ENCODE assay signal across 17 cellular contexts in the genomic region with DNA sequence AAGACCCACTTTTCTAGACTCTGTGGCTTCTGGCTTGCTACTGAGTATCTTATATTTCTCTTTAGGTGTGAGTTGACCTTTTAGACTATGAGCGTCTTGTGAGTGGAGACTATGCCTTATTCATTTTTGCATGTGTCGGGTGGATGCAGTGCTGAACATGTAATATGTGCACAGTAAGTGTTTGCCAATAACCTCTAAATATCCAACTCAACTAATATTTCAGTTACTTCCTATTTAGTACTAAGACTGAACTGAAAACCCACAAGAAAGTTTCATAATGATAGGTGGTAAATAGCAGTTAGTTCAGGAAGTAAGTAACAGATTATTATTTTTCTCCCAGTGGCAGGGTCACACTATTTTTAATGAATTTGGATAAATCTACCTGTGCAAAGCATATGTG.
DNase-seq lines count a peak whose midpoint lies in the region; ATAC-seq and TF ChIP-seq lines count a peak whose summit lies in the region.
"Had no signal": no experiment of that assay in that cellular context is flagged by ENCODE, and none has a peak within 500 bp of the region (broad histone marks: within the 10 kb centered on the region; RNA-seq: fewer than 3 reads in every experiment).

No MANE protein-coding gene starts in this region.

- DNase-seq in activated CD8-positive, alpha-beta memory T cell treated with anti-CD3 and anti-CD28 coated beads, Interleukin-2, amount 10 ng/mL, durations not matched to agents 7 days and 5 days = no peak
- no peak for DNase-seq in activated CD8-positive, alpha-beta memory T cell treated with anti-CD3 and anti-CD28 coated beads, Interleukin-2, amount 50 U/mL, for 4 hours
- DNase-seq in MV-4-11 (lab: John Stamatoyannopoulos, UW) (peak; percentile 76), foreskin keratinocyte (no peak), NCI-H1930 (lab: John Stamatoyannopoulos, UW) (no peak), Peyer's patch (no peak)
- DNase-seq in stimulated activated CD4-positive, alpha-beta T cell treated with anti-CD3 and anti-CD28 coated beads, Interleukin-1b, Interleukin-23, amount 100 ng/mL, for 48 hours = no peak
- DNase-seq: activated CD4-positive, alpha-beta memory T cell treated with anti-CD3 and anti-CD28 coated beads for 36 hours; activated naive CD8-positive, alpha-beta T cell treated with anti-CD3 and anti-CD28 coated beads, Interleukin-2, amount 10 ng/mL, durations not matched to agents 7 days and 5 days; colonic mucosa; DMS53; kidney; stimulated activated naive CD4-positive, alpha-beta T cell had no signal

- no peaks in the 10 kb centered on the region for H3K9me3 ChIP-seq in Peyer's patch
- H3K9me3 ChIP-seq: colonic mucosa had no signal

- TF ChIP-seq POLR2A in Peyer's patch (IDR thresholded peaks at IDR 0.05) = no peak

- peak; percentile 42 for ATAC-seq in activated CD8-positive, alpha-beta memory T cell treated with anti-CD3 and anti-CD28 coated beads, Interleukin-2, amount 10 ng/mL, durations not matched to agents 7 days and 5 days
- ATAC-seq in HG02938 (IDR thresholded peaks at IDR 0.05; ENCODE audit: unreplicated experiment) = peak; percentile 86
- no peak for ATAC-seq in foreskin keratinocyte

- H3K27me3 ChIP-seq in foreskin keratinocyte = peaks cover 14% of the 10 kb centered on the region
- no peaks in the 10 kb centered on the region for H3K27me3 ChIP-seq in Peyer's patch
- H3K27me3 ChIP-seq: colonic mucosa, neural progenitor cell had no signal

- H3K4me1 ChIP-seq in foreskin keratinocyte (no peaks in the 10 kb centered on the region), Peyer's patch (no peaks in the 10 kb centered on the region)
- H3K4me1 ChIP-seq: colonic mucosa had no signal

- no peak overlapping the region for H3K4me3 Mint-ChIP-seq in activated CD8-positive, alpha-beta memory T cell treated with anti-CD3 and anti-CD28 coated beads, Interleukin-2, amount 10 ng/mL, durations not matched to agents 7 days and 5 days
- H3K4me3 Mint-ChIP-seq: activated CD4-positive, alpha-beta memory T cell treated with anti-CD3 and anti-CD28 coated beads for 36 hours; activated naive CD8-positive, alpha-beta T cell treated with anti-CD3 and anti-CD28 coated beads, Interleukin-2, amount 10 ng/mL, durations not matched to agents 7 days and 5 days; neural progenitor cell had no signal

- no peaks in the 10 kb centered on the region for H3K36me3 ChIP-seq in Peyer's patch
- H3K36me3 ChIP-seq: colonic mucosa, neural progenitor cell had no signal

- H3K27ac ChIP-seq in foreskin keratinocyte = no peak overlapping the region
- no peak overlapping the region for H3K27ac ChIP-seq in Peyer's patch
- H3K27ac ChIP-seq: 22Rv1, colonic mucosa, neural progenitor cell, SK-N-MC had no signal

- peaks cover 48% of the 10 kb centered on the region for H3K27me3 Mint-ChIP-seq in activated CD8-positive, alpha-beta memory T cell treated with anti-CD3 and anti-CD28 coated beads, Interleukin-2, amount 10 ng/mL, durations not matched to agents 7 days and 5 days
- H3K27me3 Mint-ChIP-seq: activated CD4-positive, alpha-beta memory T cell treated with anti-CD3 and anti-CD28 coated beads for 36 hours had no signal

- H3K9me3 Mint-ChIP-seq in activated CD8-positive, alpha-beta memory T cell treated with anti-CD3 and anti-CD28 coated beads, Interleukin-2, amount 10 ng/mL, durations not matched to agents 7 days and 5 days (ENCODE audit: low read depth) = peaks cover 3% of the 10 kb centered on the region

- TF ChIP-seq CTCF in foreskin keratinocyte (conservative IDR thresholded peaks at IDR 0.05) (no peak), Peyer's patch (IDR thresholded peaks at IDR 0.05) (no peak)

- no peak overlapping the region for H3K27ac Mint-ChIP-seq in activated CD8-positive, alpha-beta memory T cell treated with anti-CD3 and anti-CD28 coated beads, Interleukin-2, amount 10 ng/mL, durations not matched to agents 7 days and 5 days
- H3K27ac Mint-ChIP-seq: activated CD4-positive, alpha-beta memory T cell treated with anti-CD3 and anti-CD28 coated beads for 36 hours had no signal

- CTCF ChIA-PET in activated CD8-positive, alpha-beta memory T cell treated with anti-CD3 and anti-CD28 coated beads, Interleukin-2, amount 10 ng/mL, durations not matched to agents 7 days and 5 days (lab: Charles Lee) = no interaction called here

- peaks cover 17% of the 10 kb centered on the region for H3K4me1 Mint-ChIP-seq in activated CD8-positive, alpha-beta memory T cell treated with anti-CD3 and anti-CD28 coated beads, Interleukin-2, amount 10 ng/mL, durations not matched to agents 7 days and 5 days

- no peak overlapping the region for H3K4me3 ChIP-seq in Peyer's patch
- H3K4me3 ChIP-seq: colonic mucosa, neural progenitor cell, SK-N-MC had no signal

- peaks cover 15% of the 10 kb centered on the region for H3K36me3 Mint-ChIP-seq in activated CD8-positive, alpha-beta memory T cell treated with anti-CD3 and anti-CD28 coated beads, Interleukin-2, amount 10 ng/mL, durations not matched to agents 7 days and 5 days
- H3K36me3 Mint-ChIP-seq: neural progenitor cell had no signal
